ENCODE assay signal across 26 cellular contexts in genomic region chr1:30942326-30942978, GRCh38. TPM values are rescaled to one million over a fixed set of nuclear protein-coding genes. Genes with fewer than 3 reads are reported as not detected.
A peak's percentile ranks its signal among the peaks of the same experiment; 100 is the strongest.
DNase-seq lines count a peak whose midpoint lies in the region; ATAC-seq, FAIRE-seq and TF ChIP-seq lines count a peak whose summit lies in the region.
"Had no signal": no experiment of that assay in that cellular context is flagged by ENCODE, and none has a peak within 500 bp of the region (broad histone marks: within the 10 kb centered on the region; RNA-seq: fewer than 3 reads in every experiment).

No MANE protein-coding gene starts in this region.

- no peaks in the 10 kb centered on the region for H3K27me3 ChIP-seq in HepG2 (ENCODE audit: control insufficient read depth in 1 of 2, insufficient read depth in 2 of 2, low read length in 2 of 2)
- H3K27me3 ChIP-seq in right lobe of liver: no peaks in the 10 kb centered on the region
- no peaks in the 10 kb centered on the region for H3K27me3 ChIP-seq in testis
- H3K27me3 ChIP-seq: pancreas, thyroid gland had no signal

- no peaks in the 10 kb centered on the region for H3K9me3 ChIP-seq in HepG2 (ENCODE audit: low read length)
- H3K9me3 ChIP-seq in right lobe of liver: no peaks in the 10 kb centered on the region
- no peaks in the 10 kb centered on the region for H3K9me3 ChIP-seq in testis
- H3K9me3 ChIP-seq: pancreas, thyroid gland had no signal

- H3K36me3 ChIP-seq in HepG2 (replicated peaks in 1 of 2; ENCODE audit: control insufficient read depth in 1 of 2, insufficient read depth in 2 of 2, low read length in 2 of 2) (peaks cover 27 to 81% of the 10 kb centered on the region in 2 experiments), right lobe of liver (peaks cover 0 to 88% (median 30%) of the 10 kb centered on the region in 4 donors), testis (ENCODE audit: low read depth, missing control alignments) (no peaks in the 10 kb centered on the region)

- in situ Hi-C loops in HepG2 (cut with HindIII; ENCODE audit: extremely low pct_ligation_motif_present, low pct_unique_long_range_greater_than_20kb): no loop called here

- peaks cover 7% of the 10 kb centered on the region for H3K4me1 Mint-ChIP-seq in MCF 10A (ENCODE audit: insufficient read depth, unreplicated experiment)
- H3K4me1 Mint-ChIP-seq: naive thymus-derived CD4-positive, alpha-beta T cell had no signal

- intact Hi-C loops in HepG2 (cut with micrococcal nuclease; ENCODE audit: unreplicated experiment) (no loop called here), right lobe of liver (cut with DNase I) (no loop called here), testis (cut with DNase I; ENCODE audit: low total_unique reads) (no loop called here), MCF 10A (cut with micrococcal nuclease) (no loop called here)

- no peaks in the 10 kb centered on the region for H3K9me3 Mint-ChIP-seq in MCF 10A (ENCODE audit: unreplicated experiment)
- H3K9me3 Mint-ChIP-seq: CD4-positive, CD25-positive, alpha-beta regulatory T cell; naive thymus-derived CD4-positive, alpha-beta T cell; T-cell had no signal

- no peak overlapping the region for H3K4me3 Mint-ChIP-seq in MCF 10A (ENCODE audit: unreplicated experiment)
- H3K4me3 Mint-ChIP-seq: CD4-positive, CD25-positive, alpha-beta regulatory T cell; naive thymus-derived CD4-positive, alpha-beta T cell; T-cell had no signal

- H3K4me1 ChIP-seq in HepG2 (ENCODE audit: insufficient read depth, low read length) (no peaks in the 10 kb centered on the region), right lobe of liver (no peaks in the 10 kb centered on the region), testis (no peaks in the 10 kb centered on the region)
- H3K4me1 ChIP-seq: pancreas had no signal

- no peak for TF ChIP-seq EP300 in HepG2 (IDR thresholded peaks at IDR 0.05; ENCODE audit: low read depth in 2 of 2, low read length in 2 of 2)
- TF ChIP-seq EP300 in HepG2 (CRISPR knock-in tag; IDR thresholded peaks at IDR 0.05; ENCODE audit: borderline replicate concordance): no peak

- WGBS in HepG2 (ENCODE audit: low lambda C conversion rate): 99% methylated on average over 6 of the region's 7 CpGs
- 87% methylated on average over 4 of the region's 7 CpGs for WGBS in right lobe of liver (ENCODE audit: insufficient coverage, low coverage, low lambda C conversion rate, missing lambda C conversion rate)
- 87 to 95% methylated on average over 7 of the region's 7 CpGs for WGBS in testis, 2 donors

- H3K27ac Mint-ChIP-seq in MCF 10A (ENCODE audit: low read depth, unreplicated experiment): no peak overlapping the region
- H3K27ac Mint-ChIP-seq: CD4-positive, CD25-positive, alpha-beta regulatory T cell had no signal

- TF ChIP-seq CTCF in HepG2 (CRISPR knock-in tag; IDR thresholded peaks at IDR 0.05) (no peak), right lobe of liver (IDR thresholded peaks at IDR 0.05) (no peak), fibroblast of pulmonary artery (IDR thresholded peaks at IDR 0.05; ENCODE audit: low read length, missing control alignments) (no peak), testis (IDR thresholded peaks at IDR 0.05) (no peak), MCF 10A (IDR thresholded peaks at IDR 0.05; ENCODE audit: unreplicated experiment) (no peak)

- no peak for ATAC-seq in HepG2
- no peak for ATAC-seq in right lobe of liver
- ATAC-seq in esophagus mucosa: no peak
- ATAC-seq: naive thymus-derived CD4-positive, alpha-beta T cell; pancreas; PC-3; T-cell had no signal

- CTCF ChIA-PET in HepG2 (lab: Yijun Ruan, JAX; ENCODE audit: low intra/inter-chr PET ratio, low total read pairs): no interaction called here
- CTCF ChIA-PET in MCF 10A (lab: Yijun Ruan, JAX): interaction anchor here (0.7 to 0.9 kb wide), 3 partner anchors 13 to 26 kb away, joined by 3 to 5 read pairs (median 4); no protein-coding TSS in a partner anchor

- POLR2A ChIA-PET in HepG2 (lab: Yijun Ruan, JAX) (no interaction called here), MCF 10A (lab: Yijun Ruan, JAX) (interaction anchor here (0.6 to 3.1 kb wide), 5 partner anchors 8 to 169 kb away, joined by 3 to 14 read pairs (median 3); no protein-coding TSS in a partner anchor)

- H3K4me3 ChIP-seq in HepG2 (replicated peaks in 1 of 3; ENCODE audit: insufficient read depth in 1 of 3, low read depth in 2 of 3, low read length in 3 of 3) (no peak overlapping the region), right lobe of liver (no peak overlapping the region), fibroblast of pulmonary artery (replicated peaks; ENCODE audit: low read depth, low read length) (no peak overlapping the region), testis (no peak overlapping the region)
- H3K4me3 ChIP-seq: pancreas, thyroid gland had no signal

- no peak overlapping the region for H3K4me2 ChIP-seq in HepG2 (ENCODE audit: low read depth, low read length)

- DNase-seq in HepG2 (ENCODE audit: low spot score): no peak
- no peak for DNase-seq in right lobe of liver
- peak; percentile 41 for DNase-seq in NCI-H748 treated with DMSO at 0.1 percent for 48 hours (lab: John Stamatoyannopoulos, UW)
- DNase-seq in fibroblast of pulmonary artery (ENCODE audit: low read depth): peak; percentile 55
- DNase-seq in testis: no peak
- no peak for DNase-seq in NOMO-1 treated with dmso at 0.1 percent for 144 hours (lab: John Stamatoyannopoulos, UW; ENCODE audit: unreplicated experiment)
- DNase-seq in MCF 10A (ENCODE audit: unreplicated experiment): no peak
- DNase-seq: activated CD4-positive, alpha-beta T cell treated with anti-CD3 and anti-CD28 coated beads for 48 hours; amniotic stem cell; CD4-positive, CD25-positive, alpha-beta regulatory T cell; DMS153; effector memory CD4-positive, alpha-beta T cell; GF-D8; glutamatergic neuron; mesenchymal stem cell; naive thymus-derived CD4-positive, alpha-beta T cell; NCI-H1930; NCI-H82; pancreas; PC-3; SIG-M5; stimulated activated CD4-positive, alpha-beta T cell treated with anti-CD3 and anti-CD28 coated beads, Interleukin-1b, Interleukin-23, amount 100 ng/mL, for 48 hours; stimulated activated naive CD4-positive, alpha-beta T cell; T-cell; thyroid gland had no signal

- no peak overlapping the region for H2AFZ ChIP-seq in HepG2 (ENCODE audit: low read length)

- H3K27me3 Mint-ChIP-seq in MCF 10A (ENCODE audit: insufficient read depth, unreplicated experiment): no peaks in the 10 kb centered on the region
- H3K27me3 Mint-ChIP-seq: CD4-positive, CD25-positive, alpha-beta regulatory T cell; naive thymus-derived CD4-positive, alpha-beta T cell; T-cell had no signal

- peaks cover 15% of the 10 kb centered on the region for H4K20me1 ChIP-seq in HepG2 (ENCODE audit: insufficient read depth, low read length)

- no peak for TF ChIP-seq RAD21 in HepG2 (CRISPR knock-in tag; IDR thresholded peaks at IDR 0.05)

- no peak for FAIRE-seq in HepG2 (lab: Jason Lieb, UNC)
- FAIRE-seq: pancreas had no signal

- H3K79me2 ChIP-seq in HepG2 (ENCODE audit: insufficient read depth, low read length): no peaks in the 10 kb centered on the region

- no peak overlapping the region for H3K9ac ChIP-seq in HepG2 (ENCODE audit: insufficient read depth, low read depth, low read length)

- H3K27ac ChIP-seq in HepG2 (ENCODE audit: extremely low read length, insufficient read depth, low read length): no peak overlapping the region
- H3K27ac ChIP-seq in right lobe of liver: no peak overlapping the region
- no peak overlapping the region for H3K27ac ChIP-seq in testis
- H3K27ac ChIP-seq: pancreas, thyroid gland had no signal

- BruUV-seq in HepG2 (replicated peaks; lab: Mats Ljungman, UMichigan): no TSS peak
- no TSS peak for BruUV-seq in MCF 10A (replicated peaks; lab: Mats Ljungman, UMichigan)

- H3K36me3 Mint-ChIP-seq in MCF 10A (ENCODE audit: insufficient read depth, unreplicated experiment): peaks cover 92% of the 10 kb centered on the region

- TF ChIP-seq POLR2A in HepG2 (IDR thresholded peaks at IDR 0.05; ENCODE audit: insufficient read depth in 1 of 2, low read depth in 2 of 2, low read length in 2 of 2): no peak
- TF ChIP-seq POLR2A in right lobe of liver (IDR thresholded peaks at IDR 0.05): no peak
- no peak for TF ChIP-seq POLR2A in testis (IDR thresholded peaks at IDR 0.05)

TF ChIP-seq in HepG2, 621 proteins besides CTCF, POLR2A, EP300 and RAD21:
- no peak for TF ChIP-seq RBAK (CRISPR knock-in tag; IDR thresholded peaks at IDR 0.05)
- TF ChIP-seq RBM22 (optimal IDR thresholded peaks at IDR 0.05; ENCODE audit: low read length): peak; percentile 72

RNA-seq across cellular contexts. Expression of gene SDC3, which starts 33.9 kb away (rescaled TPM):
- total RNA-seq in HepG2 (2016; rRNA removed; fragmentation: Illumina TruSeq; extraction: Trizol) (0.18 and 0.49 TPM in 2 replicates), right lobe of liver (10 to 100 TPM; 13.8 to 45.7 (median 16.2) TPM), testis (1 to 10 TPM; 3.9 to 6.9 TPM), esophagus mucosa (3.3 TPM), MCF 10A (2022) (21.7 and 25.5 TPM in 2 replicates)
- total RNA-seq in HepG2 (2016; cell fraction: cytosol; rRNA removed; fragmentation: Illumina TruSeq; extraction: Trizol; ENCODE audit: low read depth): 0.10 and 0.26 TPM in 2 replicates
- total RNA-seq in HepG2 (2016; cell fraction: insoluble cytoplasmic fraction; rRNA removed; fragmentation: Illumina TruSeq; extraction: Trizol): 0.25 and 0.61 TPM in 2 replicates
- 0.24 and 0.40 TPM in 2 replicates for total RNA-seq in HepG2 (2016; cell fraction: membrane; rRNA removed; fragmentation: Illumina TruSeq; extraction: Trizol)
- total RNA-seq in HepG2 (2016; cell fraction: nucleus; rRNA removed; fragmentation: Illumina TruSeq; extraction: Trizol): 0.47 and 0.78 TPM in 2 replicates
- polyA plus RNA-seq in HepG2 (2011; rRNA removed) (0.84 and 0.85 TPM in 2 replicates), testis (ENCODE audit: insufficient read depth, low read depth, low replicate concordance) (21.2 TPM)
- polyA plus RNA-seq in HepG2 (2011; cell fraction: cytosol; rRNA removed): 0.64 and 0.74 TPM in 2 replicates
- polyA plus RNA-seq in HepG2 (2011; cell fraction: nucleus; rRNA removed): 1.3 and 1.4 TPM in 2 replicates
- 0.98 and 2.3 TPM in 2 replicates for polyA plus RNA-seq in HepG2 (2012)
- 0.11 and 0.24 TPM in 2 replicates for polyA plus RNA-seq in HepG2 (2016; cell fraction: cytosol; fragmentation: Illumina TruSeq; extraction: Trizol; ENCODE audit: low read depth)
- 0.69 and 0.96 TPM in 2 replicates for polyA plus RNA-seq in HepG2 (2016; cell fraction: insoluble cytoplasmic fraction; fragmentation: Illumina TruSeq; extraction: Trizol; ENCODE audit: low read depth)
- 0.35 and 0.79 TPM in 2 replicates for polyA plus RNA-seq in HepG2 (2016; cell fraction: membrane; fragmentation: Illumina TruSeq; extraction: Trizol; ENCODE audit: low read depth)
- 1.5 and 1.7 TPM in 2 replicates for polyA plus RNA-seq in HepG2 (2016; cell fraction: nucleus; fragmentation: Illumina TruSeq; extraction: Trizol; ENCODE audit: insufficient read depth, low read depth)
- polyA minus RNA-seq in HepG2 (2011; rRNA and poly(A)+ RNA removed; ENCODE audit: low replicate concordance): 1.8 and 6.1 TPM in 2 replicates
- 0.89 and 2.0 TPM in 2 replicates for polyA minus RNA-seq in HepG2 (2011; cell fraction: cytosol; rRNA and poly(A)+ RNA removed)
- polyA minus RNA-seq in HepG2 (2011; cell fraction: nucleus; rRNA and poly(A)+ RNA removed): 0.37 and 0.77 TPM in 2 replicates
- polyA plus RNA-seq: CD4-positive, CD25-positive, alpha-beta regulatory T cell had no signal

Comparison
In these comparisons a context has a peak if more than half of its experiments do, and no peak if none do; other contexts are left out.
1. DNase-seq: peak in NCI-H748 treated with DMSO at 0.1 percent for 48 hours (single experiment) and fibroblast of pulmonary artery (single experiment); none in HepG2 (single experiment), right lobe of liver (0 of 3), testis (single experiment), NOMO-1 treated with dmso at 0.1 percent for 144 hours (single experiment) and MCF 10A (single experiment).